In the genomic region with DNA sequence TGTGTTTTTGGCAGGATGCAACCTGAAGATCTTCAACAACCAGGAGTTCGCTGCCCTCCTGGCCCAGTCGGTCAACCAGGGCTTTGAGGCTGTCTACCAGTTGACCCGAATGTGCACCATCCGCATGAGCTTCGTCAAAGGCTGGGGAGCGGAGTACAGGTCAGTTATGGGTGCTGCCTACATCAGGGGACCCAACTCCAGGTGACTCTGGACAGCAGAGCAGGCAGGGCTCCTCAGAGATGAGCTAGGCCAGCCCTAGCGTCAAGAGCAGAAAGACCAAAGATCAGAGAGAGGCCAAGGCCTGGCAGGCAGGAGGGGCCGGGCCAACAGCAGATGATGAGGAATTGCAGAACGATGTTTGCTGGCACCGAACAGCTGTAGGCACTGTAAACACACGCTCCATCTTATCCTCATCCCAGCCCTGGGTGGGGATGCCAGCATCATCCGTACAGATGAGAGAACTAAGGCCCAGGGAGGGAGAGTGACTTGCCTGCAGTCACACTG, we compare ENCODE assay signal across 14 cellular contexts.
DNase-seq lines count a peak whose midpoint lies in the region; ATAC-seq and TF ChIP-seq lines count a peak whose summit lies in the region.
"Had no signal": no experiment of that assay in that cellular context is flagged by ENCODE, and none has a peak within 500 bp of the region (broad histone marks: within the 10 kb centered on the region; RNA-seq: fewer than 3 reads in every experiment).

No MANE protein-coding gene starts in this region.

- peaks cover 5% of the 10 kb centered on the region for H3K36me3 ChIP-seq in CD8-positive, alpha-beta T cell (ENCODE audit: insufficient read depth, low read length)

- no peak overlapping the region for H3K4me3 ChIP-seq in fibroblast of the aortic adventitia (ENCODE audit: low read depth, low read length)
- no peak overlapping the region for H3K4me3 ChIP-seq in CD8-positive, alpha-beta T cell (ENCODE audit: low read depth, low read length)
- H3K4me3 ChIP-seq: left lung had no signal

- intact Hi-C loops in activated CD4-positive, alpha-beta T cell treated with anti-CD3 and anti-CD28 coated beads, Interleukin-2, amount 10 ng/mL, durations not matched to agents 24 days and 14 days (cut with micrococcal nuclease), result no loop called here
- intact Hi-C loops in CD8-positive, alpha-beta T cell (cut with DNase I, micrococcal nuclease), result no loop called here

- CTCF ChIA-PET in CD8-positive, alpha-beta T cell (lab: Charles Lee), result interaction anchor here (0.5 to 1.8 kb wide), 2 partner anchors 241 to 284 kb away, joined by 4 read pairs; no protein-coding TSS in a partner anchor

- no peak for DNase-seq in activated CD4-positive, alpha-beta T cell treated with anti-CD3 and anti-CD28 coated beads, Interleukin-2, amount 10 ng/mL, durations not matched to agents 24 days and 14 days
- no peak for DNase-seq in activated CD4-positive, alpha-beta T cell treated with anti-CD3 and anti-CD28 coated beads for 4 hours
- DNase-seq in HuH-7.5 (ENCODE audit: low spot score) (peak; percentile 1), fibroblast of the aortic adventitia (ENCODE audit: low read depth) (peak; percentile 18), hippocampal formation (lab: John Stamatoyannopoulos, UW) (no peak)
- no peak for DNase-seq in stimulated activated effector memory CD8-positive, alpha-beta T cell treated with anti-CD3 and anti-CD28 coated beads, Interleukin-12 subunit alpha, Interleukin-12 subunit beta, amount 100 ng/mL, for 72 hours (ENCODE audit: low spot score in 2 of 2)
- no peak for DNase-seq in CD8-positive, alpha-beta T cell
- DNase-seq: activated naive CD8-positive, alpha-beta T cell treated with anti-CD3 and anti-CD28 coated beads, Interleukin-2, amount 50 U/mL, for 24 hours; left lung; naive B cell; retina; stimulated activated CD4-positive, alpha-beta T cell treated with anti-CD3 and anti-CD28 coated beads, Interleukin-4, amount 100 ng/mL, for 1 hour; stimulated activated naive B cell treated with anti-CD40 and anti-IgM and Interleukin-4, amounts not matched to agents 10 μg/mL and 1 μg/mL and 100 μg/mL, for 72 hours had no signal

- no peaks in the 10 kb centered on the region for H3K4me1 ChIP-seq in CD8-positive, alpha-beta T cell (ENCODE audit: insufficient read depth, low read length)

- peaks cover 74% of the 10 kb centered on the region for H3K36me3 Mint-ChIP-seq in activated CD4-positive, alpha-beta T cell treated with anti-CD3 and anti-CD28 coated beads, Interleukin-2, amount 10 ng/mL, durations not matched to agents 24 days and 14 days (ENCODE audit: low read depth)
- peaks cover 94% of the 10 kb centered on the region for H3K36me3 Mint-ChIP-seq in stimulated activated effector memory CD8-positive, alpha-beta T cell treated with anti-CD3 and anti-CD28 coated beads, Interleukin-12 subunit alpha, Interleukin-12 subunit beta, amount 100 ng/mL, for 72 hours
- H3K36me3 Mint-ChIP-seq in CD8-positive, alpha-beta T cell, result peaks cover 76% of the 10 kb centered on the region

- H3K9me3 Mint-ChIP-seq in activated CD4-positive, alpha-beta T cell treated with anti-CD3 and anti-CD28 coated beads, Interleukin-2, amount 10 ng/mL, durations not matched to agents 24 days and 14 days, result no peaks in the 10 kb centered on the region
- H3K9me3 Mint-ChIP-seq in stimulated activated effector memory CD8-positive, alpha-beta T cell treated with anti-CD3 and anti-CD28 coated beads, Interleukin-12 subunit alpha, Interleukin-12 subunit beta, amount 100 ng/mL, for 72 hours, result no peaks in the 10 kb centered on the region
- H3K9me3 Mint-ChIP-seq in CD8-positive, alpha-beta T cell, result no peaks in the 10 kb centered on the region
- H3K9me3 Mint-ChIP-seq: activated naive CD8-positive, alpha-beta T cell treated with anti-CD3 and anti-CD28 coated beads, Interleukin-2, amount 50 U/mL, for 24 hours; naive B cell; stimulated activated naive B cell treated with anti-CD40 and anti-IgM and Interleukin-4, amounts not matched to agents 10 μg/mL and 1 μg/mL and 100 μg/mL, for 72 hours had no signal

- H3K27me3 Mint-ChIP-seq in activated CD4-positive, alpha-beta T cell treated with anti-CD3 and anti-CD28 coated beads, Interleukin-2, amount 10 ng/mL, durations not matched to agents 24 days and 14 days, result no peaks in the 10 kb centered on the region
- no peaks in the 10 kb centered on the region for H3K27me3 Mint-ChIP-seq in CD8-positive, alpha-beta T cell (ENCODE audit: low read depth)
- H3K27me3 Mint-ChIP-seq: activated naive CD8-positive, alpha-beta T cell treated with anti-CD3 and anti-CD28 coated beads, Interleukin-2, amount 50 U/mL, for 24 hours; naive B cell; stimulated activated naive B cell treated with anti-CD40 and anti-IgM and Interleukin-4, amounts not matched to agents 10 μg/mL and 1 μg/mL and 100 μg/mL, for 72 hours had no signal

- peaks cover 12% of the 10 kb centered on the region for H3K4me1 Mint-ChIP-seq in activated CD4-positive, alpha-beta T cell treated with anti-CD3 and anti-CD28 coated beads, Interleukin-2, amount 10 ng/mL, durations not matched to agents 24 days and 14 days
- peaks cover 38% of the 10 kb centered on the region for H3K4me1 Mint-ChIP-seq in stimulated activated effector memory CD8-positive, alpha-beta T cell treated with anti-CD3 and anti-CD28 coated beads, Interleukin-12 subunit alpha, Interleukin-12 subunit beta, amount 100 ng/mL, for 72 hours
- peaks cover 3% of the 10 kb centered on the region for H3K4me1 Mint-ChIP-seq in CD8-positive, alpha-beta T cell (ENCODE audit: low read depth)

- H3K27ac Mint-ChIP-seq in activated CD4-positive, alpha-beta T cell treated with anti-CD3 and anti-CD28 coated beads, Interleukin-2, amount 10 ng/mL, durations not matched to agents 24 days and 14 days, result peak overlapping the region; percentile 80
- peak overlapping the region; percentile 90 for H3K27ac Mint-ChIP-seq in stimulated activated effector memory CD8-positive, alpha-beta T cell treated with anti-CD3 and anti-CD28 coated beads, Interleukin-12 subunit alpha, Interleukin-12 subunit beta, amount 100 ng/mL, for 72 hours
- no peak overlapping the region for H3K27ac Mint-ChIP-seq in CD8-positive, alpha-beta T cell
- H3K27ac Mint-ChIP-seq: activated naive CD8-positive, alpha-beta T cell treated with anti-CD3 and anti-CD28 coated beads, Interleukin-2, amount 50 U/mL, for 24 hours had no signal

- H3K9me3 ChIP-seq in CD8-positive, alpha-beta T cell (ENCODE audit: low read length), result no peaks in the 10 kb centered on the region
- H3K9me3 ChIP-seq: left lung had no signal

- no peaks in the 10 kb centered on the region for H3K27me3 ChIP-seq in CD8-positive, alpha-beta T cell (ENCODE audit: insufficient read depth, low read length)
- H3K27me3 ChIP-seq: left lung had no signal

- ATAC-seq in stimulated activated effector memory CD8-positive, alpha-beta T cell treated with anti-CD3 and anti-CD28 coated beads, Interleukin-12 subunit alpha, Interleukin-12 subunit beta, amount 100 ng/mL, for 72 hours, result no peak
- no peak for ATAC-seq in HG03025 (IDR thresholded peaks at IDR 0.05; ENCODE audit: low FRiP score, unreplicated experiment)
- ATAC-seq in CD8-positive, alpha-beta T cell, result no peak
- ATAC-seq: activated naive CD8-positive, alpha-beta T cell treated with anti-CD3 and anti-CD28 coated beads, Interleukin-2, amount 50 U/mL, for 24 hours; left lung; stimulated activated naive B cell treated with anti-CD40 and anti-IgM and Interleukin-4, amounts not matched to agents 10 μg/mL and 1 μg/mL and 100 μg/mL, for 72 hours had no signal

- no peak overlapping the region for H3K4me3 Mint-ChIP-seq in activated CD4-positive, alpha-beta T cell treated with anti-CD3 and anti-CD28 coated beads, Interleukin-2, amount 10 ng/mL, durations not matched to agents 24 days and 14 days
- no peak overlapping the region for H3K4me3 Mint-ChIP-seq in stimulated activated effector memory CD8-positive, alpha-beta T cell treated with anti-CD3 and anti-CD28 coated beads, Interleukin-12 subunit alpha, Interleukin-12 subunit beta, amount 100 ng/mL, for 72 hours
- H3K4me3 Mint-ChIP-seq in CD8-positive, alpha-beta T cell, result no peak overlapping the region
- H3K4me3 Mint-ChIP-seq: activated naive CD8-positive, alpha-beta T cell treated with anti-CD3 and anti-CD28 coated beads, Interleukin-2, amount 50 U/mL, for 24 hours; stimulated activated naive B cell treated with anti-CD40 and anti-IgM and Interleukin-4, amounts not matched to agents 10 μg/mL and 1 μg/mL and 100 μg/mL, for 72 hours had no signal

- POLR2A ChIA-PET in CD8-positive, alpha-beta T cell (lab: Charles Lee), result no interaction called here

- no peak for TF ChIP-seq CTCF in fibroblast of the aortic adventitia (IDR thresholded peaks at IDR 0.05; ENCODE audit: insufficient read depth, low read length)
- no peak for TF ChIP-seq CTCF in CD8-positive, alpha-beta T cell (IDR thresholded peaks at IDR 0.05)

- H3K27ac ChIP-seq in CD8-positive, alpha-beta T cell (ENCODE audit: low read depth, low read length), result no peak overlapping the region
- H3K27ac ChIP-seq: left lung had no signal

Comparison
In these comparisons a context has a peak if more than half of its experiments do, and no peak if none do; other contexts are left out.
1. DNase-seq: peak in HuH-7.5 (single experiment) and fibroblast of the aortic adventitia (single experiment); none in activated CD4-positive, alpha-beta T cell treated with anti-CD3 and anti-CD28 coated beads, Interleukin-2, amount 10 ng/mL, durations not matched to agents 24 days and 14 days (single experiment), activated CD4-positive, alpha-beta T cell treated with anti-CD3 and anti-CD28 coated beads for 4 hours (0 of 2), stimulated activated effector memory CD8-positive, alpha-beta T cell treated with anti-CD3 and anti-CD28 coated beads, Interleukin-12 subunit alpha, Interleukin-12 subunit beta, amount 100 ng/mL, for 72 hours (0 of 2), hippocampal formation (0 of 2) and CD8-positive, alpha-beta T cell (0 of 7).